Comparison of ENCODE assay signal across 16 cellular contexts in the genomic region with DNA sequence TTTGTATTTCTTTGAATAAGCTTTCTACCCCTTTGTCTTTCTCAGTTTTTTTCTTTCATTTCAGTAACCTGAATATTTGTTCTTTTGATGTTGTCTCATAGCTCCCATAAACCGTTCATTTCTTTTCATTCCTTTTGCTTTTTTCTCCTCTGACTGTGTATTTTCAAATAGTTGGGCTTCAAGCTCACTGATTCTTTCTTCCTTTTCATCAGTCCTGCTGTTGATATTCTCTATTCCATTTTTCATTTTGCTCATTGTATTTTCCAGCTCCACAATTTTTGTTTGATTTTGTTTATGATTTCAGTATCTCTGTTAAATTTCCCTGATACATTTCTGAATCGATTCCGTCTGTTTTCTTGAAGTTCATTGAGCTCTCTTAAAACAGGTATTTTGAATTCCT.
DNase-seq lines count a peak whose midpoint lies in the region; ATAC-seq, FAIRE-seq and TF ChIP-seq lines count a peak whose summit lies in the region.
"Had no signal": no experiment of that assay in that cellular context is flagged by ENCODE, and none has a peak within 500 bp of the region (broad histone marks: within the 10 kb centered on the region; RNA-seq: fewer than 3 reads in every experiment).

No MANE protein-coding gene starts in this region.

- ATAC-seq in HCT116 (no peak), left ventricle myocardium superior (no peak)
- ATAC-seq in central memory CD8-positive, alpha-beta T cell (replicated peaks; ENCODE audit: extremely low read depth, poor library complexity, severe bottlenecking) = no peak

- RAD21 ChIA-PET in HCT116 (lab: Charles Lee; ENCODE audit: low non-redundant PET in 1 of 2, low total read pairs in 2 of 2, uncharacterized antibody in 2 of 2, unreplicated experiment in 2 of 2) = no interaction called here

- CTCF ChIA-PET in HCT116 (lab: Charles Lee) = no interaction called here

- TF ChIP-seq CTCF in HCT116 (IDR thresholded peaks at IDR 0.05 in 2 of 3, conservative IDR thresholded peaks at IDR 0.05 in 1 of 3; ENCODE audit: borderline replicate concordance in 1 of 3, insufficient read depth in 1 of 3, low read depth in 2 of 3, low read length in 2 of 3) = no peak

- DNase-seq in Caki2 (ENCODE audit: low read depth) (peak; percentile 10), HCT116 (ENCODE audit: low read depth, low spot score) (no peak), LHCN-M2 (ENCODE audit: low read depth) (peak; percentile 14), kidney tubule cell (ENCODE audit: low spot score) (no peak), GM12892 (ENCODE audit: insufficient read length) (no peak), left ventricle myocardium superior (no peak)
- no peak for DNase-seq in central memory CD8-positive, alpha-beta T cell (ENCODE audit: low spot score in 2 of 2)
- DNase-seq: C1 segment of cervical spinal cord; Caco-2; CD4-positive, alpha-beta memory T cell; DMS79 treated with DMSO at 0.1 percent for 48 hours; GF-D8; GOT3 had no signal

- H3K4me1 ChIP-seq in HCT116 (ENCODE audit: control insufficient read depth in 1 of 2, insufficient read depth in 2 of 2, low read length in 2 of 2) = no peaks in the 10 kb centered on the region
- H3K4me1 ChIP-seq: Caco-2, HAP-1 had no signal

- peak overlapping the region; percentile 2 for H3K27ac Mint-ChIP-seq in central memory CD8-positive, alpha-beta T cell (ENCODE audit: low read depth)
- H3K27ac Mint-ChIP-seq: CD4-positive, alpha-beta memory T cell had no signal

- no peak overlapping the region for H3K4me3 Mint-ChIP-seq in central memory CD8-positive, alpha-beta T cell

- H3K4me2 ChIP-seq in HCT116 (ENCODE audit: low read length) = no peak overlapping the region

- no peaks in the 10 kb centered on the region for H3K27me3 Mint-ChIP-seq in central memory CD8-positive, alpha-beta T cell
- H3K27me3 Mint-ChIP-seq: CD4-positive, alpha-beta memory T cell had no signal

- FAIRE-seq in GM12892 (lab: Jason Lieb, UNC) = no peak
- FAIRE-seq: GM18507, H54 had no signal

- H3K9ac ChIP-seq in HCT116 (ENCODE audit: low read length) = no peak overlapping the region

- no peak overlapping the region for H3K27ac ChIP-seq in HCT116 (ENCODE audit: low read depth, low read length)

- no peak for TF ChIP-seq RAD21 in HCT116 (IDR thresholded peaks at IDR 0.05; ENCODE audit: low read depth)

- TF ChIP-seq POLR2A in HCT116 (IDR thresholded peaks at IDR 0.05; ENCODE audit: borderline replicate concordance, extremely low read depth, insufficient read depth, insufficient read length) = no peak
- no peak for TF ChIP-seq POLR2A in GM12892 (IDR thresholded peaks at IDR 0.05; ENCODE audit: low read depth, low read length)

- in situ Hi-C loops in Caki2 (cut with HindIII; ENCODE audit: low pct_unique_long_range_greater_than_20kb, low sequenced_read_pairs) = no loop called here

- H3K27me3 ChIP-seq in HCT116 (ENCODE audit: insufficient read depth, low read length) = no peaks in the 10 kb centered on the region

- H3K4me3 ChIP-seq in HCT116 (replicated peaks in 1 of 2; ENCODE audit: low read depth in 1 of 2, low read length in 2 of 2) = no peak overlapping the region
- H3K4me3 ChIP-seq: HAP-1 had no signal

- intact Hi-C loops in HCT116 (cut with micrococcal nuclease) (no loop called here), left ventricle myocardium superior (cut with micrococcal nuclease) (no loop called here)

- no peaks in the 10 kb centered on the region for H3K9me2 ChIP-seq in HCT116 (ENCODE audit: insufficient read depth)

- H3K4me1 Mint-ChIP-seq in central memory CD8-positive, alpha-beta T cell = peaks cover 8% of the 10 kb centered on the region

- H3K9me3 Mint-ChIP-seq in central memory CD8-positive, alpha-beta T cell = peaks cover 14% of the 10 kb centered on the region

- POLR2A ChIA-PET in HCT116 (lab: Charles Lee) = no interaction called here

- H3K9me3 ChIP-seq in HCT116 (ENCODE audit: control insufficient read depth in 1 of 2, insufficient read depth in 1 of 2, low read depth in 1 of 2, low read length in 2 of 2) = peaks cover 7 to 8% of the 10 kb centered on the region in 2 experiments; a peak in 1 of 4 replicates

- peaks cover 7% of the 10 kb centered on the region for H3K36me3 Mint-ChIP-seq in central memory CD8-positive, alpha-beta T cell (ENCODE audit: insufficient read depth)

- no peak overlapping the region for H2AFZ ChIP-seq in HCT116 (ENCODE audit: low read depth, low read length, poor library complexity, severe bottlenecking)

- peaks cover 17% of the 10 kb centered on the region for H3K79me2 ChIP-seq in HCT116 (ENCODE audit: insufficient read depth, low read length)

- BruUV-seq in HCT116 (replicated peaks; lab: Mats Ljungman, UMichigan) = no TSS peak

- H4K20me1 ChIP-seq in HCT116 (ENCODE audit: insufficient read depth) = no peaks in the 10 kb centered on the region

- H3K36me3 ChIP-seq in HCT116 (ENCODE audit: control insufficient read depth in 1 of 2, insufficient read depth in 2 of 2, low read length in 2 of 2) = 0 out of 4 replicates have a peak, but pooled peaks cover 0 to 4% of the 10 kb centered on the region in 2 experiments
- H3K36me3 ChIP-seq: HAP-1 had no signal

TF ChIP-seq in HCT116, 20 proteins besides CTCF, POLR2A, EP300 and RAD21:
- TF ChIP-seq JUND (IDR thresholded peaks at IDR 0.05) (no peak), CBX3 (IDR thresholded peaks at IDR 0.05; ENCODE audit: low read depth) (0 out of 2 replicates have a peak, but pooled peaks have one; percentile 16)

Comparison
In these comparisons a context has a peak if more than half of its experiments do, and no peak if none do; other contexts are left out.
1. DNase-seq: peak in Caki2 (single experiment) and LHCN-M2 (single experiment); none in HCT116 (single experiment), central memory CD8-positive, alpha-beta T cell (0 of 2), kidney tubule cell (single experiment), GM12892 (single experiment) and left ventricle myocardium superior (single experiment).